In the genomic region with DNA sequence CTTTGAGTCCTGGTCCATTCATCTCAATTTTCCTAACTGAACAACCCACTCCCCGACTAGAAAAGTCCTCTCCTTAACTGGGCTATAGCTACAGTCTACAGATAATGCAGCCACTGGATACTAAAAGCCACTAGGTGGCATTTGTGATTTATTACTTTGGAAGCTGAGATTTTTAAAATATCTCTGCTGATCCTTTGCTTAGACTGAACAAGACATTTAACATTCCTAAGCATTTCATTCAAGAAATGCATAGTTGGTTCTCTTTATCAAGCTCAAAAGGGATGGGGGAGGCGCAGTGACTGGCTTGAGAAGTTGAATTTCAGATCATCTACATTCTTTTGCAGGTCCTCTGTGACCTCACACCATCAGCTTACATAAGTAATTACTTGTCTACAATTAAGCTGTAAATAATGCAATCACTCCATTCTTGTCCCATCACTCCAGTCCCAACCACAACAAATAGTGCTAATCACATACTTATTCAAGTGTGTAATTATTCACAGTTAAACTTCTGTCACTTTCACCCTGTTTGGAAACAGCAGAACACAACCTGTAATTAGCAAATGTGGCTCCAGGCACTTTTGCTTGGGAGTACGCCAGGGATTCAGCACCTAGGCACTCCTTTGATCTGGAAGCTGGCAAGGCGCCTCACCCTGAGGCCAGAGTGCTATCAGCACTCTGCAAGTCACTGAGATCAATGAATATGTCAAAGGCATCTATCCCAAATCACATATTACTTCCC, we compare ENCODE assay signal across 8 cellular contexts.
DNase-seq lines count a peak whose midpoint lies in the region; ATAC-seq, FAIRE-seq and TF ChIP-seq lines count a peak whose summit lies in the region.

No MANE protein-coding gene starts in this region.

- H3K23ac ChIP-seq in H1 (ENCODE audit: insufficient read length), result no peak overlapping the region

- H3K18ac ChIP-seq in H1 (ENCODE audit: extremely low read depth, low read length), result no peak overlapping the region

- no peak overlapping the region for H2BK5ac ChIP-seq in H1 (ENCODE audit: low read depth, low read length)

- H4K91ac ChIP-seq in H1 (replicated peaks; ENCODE audit: insufficient read length, low read length), result no peak overlapping the region

- no peaks in the 10 kb centered on the region for H3K27me3 Mint-ChIP-seq in T-helper 2 cell treated with Interferon-gamma antibody and Interleukin-4, amounts not matched to agents 5 μg/mL and 100 μg/mL, for 36 hours (ENCODE audit: low read depth)

- ATAC-seq in GM19395 (IDR thresholded peaks at IDR 0.05; ENCODE audit: unreplicated experiment), result no peak

- WGBS in H1 (ENCODE audit: extremely low coverage in 1 of 2, insufficient coverage in 1 of 2, insufficient read length in 1 of 2, insufficient replicate concordance in 2 of 2, low coverage in 1 of 2, low lambda C conversion rate in 2 of 2, missing lambda C conversion rate in 1 of 2), 2 experiments, result 73% methylated on average over 4 of the region's 4 CpGs; no CpG with 5 or more reads in 1 of the 2 experiments

- no peaks in the 10 kb centered on the region for H3K27me3 ChIP-seq in H1 (replicated peaks in 1 of 4; ENCODE audit: control insufficient read depth in 3 of 4, extremely low read depth in 1 of 4, insufficient read depth in 3 of 4, low read length in 3 of 4)
- no peaks in the 10 kb centered on the region for H3K27me3 ChIP-seq in neural cell (ENCODE audit: insufficient read depth, low read depth, low read length)

- no peaks in the 10 kb centered on the region for H3K9me2 ChIP-seq in neural cell (ENCODE audit: insufficient read depth, low read length)

- no peak overlapping the region for H2BK15ac ChIP-seq in H1 (ENCODE audit: low read length)

- H3K27ac ChIP-seq in H1 (ENCODE audit: low read depth, low read length) (no peak overlapping the region), neural cell (ENCODE audit: low read length) (no peak overlapping the region)

- H2BK120ac ChIP-seq in H1 (replicated peaks; ENCODE audit: low read depth, low read length), result no peak overlapping the region

- peak overlapping the region; percentile 43; the same call in 1 of the 2 replicates for H2AFZ ChIP-seq in H1 (ENCODE audit: low read length)
- no peak overlapping the region for H2AFZ ChIP-seq in neural cell (ENCODE audit: low read depth, low read length)

- H3K4ac ChIP-seq in H1 (replicated peaks; ENCODE audit: insufficient read length, low read depth, low read length), result no peak overlapping the region

- no peaks in the 10 kb centered on the region for H3K79me2 ChIP-seq in H1 (ENCODE audit: control insufficient read depth in 1 of 2, insufficient read depth in 2 of 2, low read length in 2 of 2)
- no peaks in the 10 kb centered on the region for H3K79me2 ChIP-seq in neural cell (replicated peaks; ENCODE audit: insufficient read depth, low read length)

- H3K4me2 ChIP-seq in H1 (ENCODE audit: insufficient read depth in 1 of 2, low read depth in 2 of 2, low read length in 2 of 2) (no peak overlapping the region), neural cell (ENCODE audit: low read length) (no peak overlapping the region)

- H2AK5ac ChIP-seq in H1 (ENCODE audit: low read depth, low read length), result no peak overlapping the region

- no peak overlapping the region for H2BK20ac ChIP-seq in H1 (ENCODE audit: low read length)

- H3K14ac ChIP-seq in H1 (ENCODE audit: insufficient read length), result no peak overlapping the region

- no peak overlapping the region for H4K5ac ChIP-seq in H1 (ENCODE audit: insufficient read length, low read depth, low read length)

- no peak overlapping the region for H3K4me3 Mint-ChIP-seq in T-helper 2 cell treated with Interferon-gamma antibody and Interleukin-4, amounts not matched to agents 5 μg/mL and 100 μg/mL, for 36 hours

- FAIRE-seq in H1 (lab: Jason Lieb, UNC) (no peak), RCC 7860 (lab: Jason Lieb, UNC) (no peak)

- TF ChIP-seq CTCF in H1 (IDR thresholded peaks at IDR 0.05; ENCODE audit: control extremely low read depth in 1 of 3, insufficient read depth in 1 of 3, low read depth in 1 of 3, low read length in 3 of 3), result peak in 2 of 3 experiments; percentile 7 to 11; a peak in 2 of 4 replicates
- peak; percentile 71 for TF ChIP-seq CTCF in neural cell (IDR thresholded peaks at IDR 0.05; ENCODE audit: poor library complexity, severe bottlenecking)

- H4K20me1 ChIP-seq in H1 (replicated peaks in 1 of 2; ENCODE audit: control insufficient read depth in 1 of 2, insufficient read depth in 2 of 2, low read length in 2 of 2) (no peaks in the 10 kb centered on the region), neural cell (ENCODE audit: insufficient read depth) (no peaks in the 10 kb centered on the region)

- H3K56ac ChIP-seq in H1 (replicated peaks; ENCODE audit: insufficient read length, low read depth, low read length), result no peak overlapping the region

- H3K9ac ChIP-seq in H1 (replicated peaks in 1 of 4; ENCODE audit: extremely low read depth in 1 of 4, low read depth in 3 of 4, low read length in 3 of 4), result no peak overlapping the region
- H3K9ac ChIP-seq in neural cell (ENCODE audit: low read length), result no peak overlapping the region

- H3K27ac Mint-ChIP-seq in T-helper 2 cell treated with Interferon-gamma antibody and Interleukin-4, amounts not matched to agents 5 μg/mL and 100 μg/mL, for 36 hours, result no peak overlapping the region

- no peak overlapping the region for H2BK12ac ChIP-seq in H1 (ENCODE audit: low read depth, low read length)

- peaks cover 32% of the 10 kb centered on the region for H3K9me3 Mint-ChIP-seq in T-helper 2 cell treated with Interferon-gamma antibody and Interleukin-4, amounts not matched to agents 5 μg/mL and 100 μg/mL, for 36 hours

- peak; percentile 36 to 49 for TF ChIP-seq RAD21 in H1 (IDR thresholded peaks at IDR 0.05 in 1 of 2, conservative IDR thresholded peaks at IDR 0.05 in 1 of 2; ENCODE audit: low read depth in 2 of 2, low read length in 2 of 2)
- TF ChIP-seq RAD21 in neural cell (conservative IDR thresholded peaks at IDR 0.05), result peak; percentile 67

- TF ChIP-seq POLR2A in H1 (IDR thresholded peaks at IDR 0.05; ENCODE audit: control extremely low read depth in 1 of 2, low read depth in 2 of 2, low read length in 2 of 2), result no peak

- H3K36me3 Mint-ChIP-seq in T-helper 2 cell treated with Interferon-gamma antibody and Interleukin-4, amounts not matched to agents 5 μg/mL and 100 μg/mL, for 36 hours (ENCODE audit: low read depth), result no peaks in the 10 kb centered on the region

- H3K4me1 ChIP-seq in H1 (replicated peaks in 1 of 4; ENCODE audit: control insufficient read depth in 3 of 4, insufficient read depth in 4 of 4, low read length in 3 of 4), result peaks cover 1 to 8% (median 5%) of the 10 kb centered on the region in 4 experiments; a peak in 3 of 7 replicates

- H4K8ac ChIP-seq in H1 (ENCODE audit: extremely low read depth, insufficient read depth, low read length), result no peak overlapping the region

- no peaks in the 10 kb centered on the region for H3F3A ChIP-seq in neural cell (ENCODE audit: insufficient read depth, low read length, poor library complexity, severe bottlenecking)

- no peak overlapping the region for H3K4me3 ChIP-seq in H1 (ENCODE audit: extremely low read depth in 1 of 4, insufficient read depth in 2 of 4, low read depth in 3 of 4, low read length in 4 of 4)
- H3K4me3 ChIP-seq in neural cell (ENCODE audit: low read length), result no peak overlapping the region

- H3K9me3 ChIP-seq in H1 (ENCODE audit: insufficient read depth in 2 of 2, low read depth in 1 of 2, low read length in 1 of 2), result no peaks in the 10 kb centered on the region; a peak in 1 of 4 replicates
- no peaks in the 10 kb centered on the region for H3K9me3 ChIP-seq in neural cell (ENCODE audit: low read length)

- TF ChIP-seq EP300 in H1 (IDR thresholded peaks at IDR 0.05; ENCODE audit: borderline replicate concordance in 1 of 2, low read depth in 2 of 2, low read length in 2 of 2), result no peak
- TF ChIP-seq EP300 in neural cell (conservative IDR thresholded peaks at IDR 0.05; ENCODE audit: poor library complexity, severe bottlenecking), result no peak

- CTCF ChIA-PET in H1 (lab: Charles Lee; ENCODE audit: partially characterized antibody), result interaction anchor here (0.7 to 1.4 kb wide), 9 partner anchors 9 to 511 kb away, joined by 3 to 5 read pairs (median 3); no protein-coding TSS in a partner anchor

- H3K79me1 ChIP-seq in H1 (ENCODE audit: low read depth, low read length), result no peaks in the 10 kb centered on the region

- no peaks in the 10 kb centered on the region for H3K4me1 Mint-ChIP-seq in T-helper 2 cell treated with Interferon-gamma antibody and Interleukin-4, amounts not matched to agents 5 μg/mL and 100 μg/mL, for 36 hours (ENCODE audit: low read depth)

- H3K36me3 ChIP-seq in H1 (ENCODE audit: control insufficient read depth in 2 of 4, insufficient read depth in 4 of 4, low read length in 3 of 4) (no peaks in the 10 kb centered on the region), neural cell (ENCODE audit: insufficient read depth, low read length) (no peaks in the 10 kb centered on the region)

- POLR2A ChIA-PET in H1 (lab: Charles Lee; ENCODE audit: partially characterized antibody), result interaction anchor here (1.2 kb wide), 1 partner anchor 461 kb away, joined by 3 read pairs; no protein-coding TSS in a partner anchor

- no peaks in the 10 kb centered on the region for H3K23me2 ChIP-seq in H1 (ENCODE audit: low read depth, low read length)

- peak; percentile 11 for DNase-seq in Daoy (ENCODE audit: low read depth)
- peak; percentile 19 for DNase-seq in NCI-H2227 treated with DMSO at 0.1 percent for 48 hours (lab: John Stamatoyannopoulos, UW)
- no peak for DNase-seq in H1 (ENCODE audit: low read depth in 1 of 2, low spot score in 2 of 2)
- DNase-seq in NCI-H1436 treated with DMSO at 0.1 percent for 48 hours (lab: John Stamatoyannopoulos, UW), result no peak
- DNase-seq in T-helper 2 cell treated with Interferon-gamma antibody and Interleukin-4, amounts not matched to agents 5 μg/mL and 100 μg/mL, for 36 hours (ENCODE audit: low spot score), result no peak
- no peak for DNase-seq in RCC 7860 (ENCODE audit: low spot score)

TF ChIP-seq in H1, 55 proteins besides CTCF, POLR2A, EP300 and RAD21 (continues in another document):
- TF ChIP-seq SAP30 (IDR thresholded peaks at IDR 0.05; ENCODE audit: insufficient read depth, insufficient replicate concordance, low read length) (no peak), ASH2L (IDR thresholded peaks at IDR 0.05; ENCODE audit: low read length) (no peak), SIN3A (conservative IDR thresholded peaks at IDR 0.05 in 1 of 2, IDR thresholded peaks at IDR 0.05 in 1 of 2; ENCODE audit: low read depth in 1 of 2, low read length in 2 of 2) (no peak), TEAD4 (IDR thresholded peaks at IDR 0.05; ENCODE audit: low read depth, low read length) (no peak)

TF ChIP-seq in neural cell, 6 proteins besides CTCF, POLR2A, EP300 and RAD21 (continues in another document):
- TF ChIP-seq MXI1 (conservative IDR thresholded peaks at IDR 0.05; ENCODE audit: poor library complexity, severe bottlenecking), result no peak

Comparison
In these comparisons a context has a peak if more than half of its experiments do, and no peak if none do; other contexts are left out.
1. DNase-seq: peak in Daoy (single experiment) and NCI-H2227 treated with DMSO at 0.1 percent for 48 hours (single experiment); none in H1 (0 of 2), NCI-H1436 treated with DMSO at 0.1 percent for 48 hours (single experiment), T-helper 2 cell treated with Interferon-gamma antibody and Interleukin-4, amounts not matched to agents 5 μg/mL and 100 μg/mL, for 36 hours (single experiment) and RCC 7860 (single experiment).